ENCODE assay signal across 8 cellular contexts in genomic region chr2:191521608-191522208, GRCh38.
A peak's percentile ranks its signal among the peaks of the same experiment; 100 is the strongest.
DNase-seq lines count a peak whose midpoint lies in the region; ATAC-seq and TF ChIP-seq lines count a peak whose summit lies in the region.

No MANE protein-coding gene starts in this region.

- ATAC-seq in RWPE2 (ENCODE audit: low read depth), result no peak
- no peak for ATAC-seq in HG03571 (IDR thresholded peaks at IDR 0.05; ENCODE audit: unreplicated experiment)
- ATAC-seq in HG02840 (IDR thresholded peaks at IDR 0.05; ENCODE audit: low FRiP score, unreplicated experiment), result no peak

- H3K27me3 ChIP-seq in RWPE2 (ENCODE audit: insufficient read depth, poor library complexity, severe bottlenecking) (no peaks in the 10 kb centered on the region), tibial nerve (no peaks in the 10 kb centered on the region)

- H3K4me3 ChIP-seq in AG10803 (ENCODE audit: low read length), result no peak overlapping the region
- no peak overlapping the region for H3K4me3 ChIP-seq in RWPE2 (ENCODE audit: severe bottlenecking)
- no peak overlapping the region for H3K4me3 ChIP-seq in tibial nerve

- H3K9me3 ChIP-seq in RWPE2 (ENCODE audit: severe bottlenecking) (no peaks in the 10 kb centered on the region), tibial nerve (no peaks in the 10 kb centered on the region)

- H3K36me3 ChIP-seq in RWPE2 (ENCODE audit: low read depth), result no peaks in the 10 kb centered on the region
- no peaks in the 10 kb centered on the region for H3K36me3 ChIP-seq in tibial nerve

- TF ChIP-seq CTCF in AG10803 (conservative IDR thresholded peaks at IDR 0.05; ENCODE audit: low read length) (peak; percentile 92), GM13977 (IDR thresholded peaks at IDR 0.05; ENCODE audit: extremely low read depth, insufficient read depth, missing control alignments) (peak; percentile 56), RWPE2 (IDR thresholded peaks at IDR 0.05; ENCODE audit: poor library complexity, severe bottlenecking) (peak; percentile 97), tibial nerve (IDR thresholded peaks at IDR 0.05) (peak; percentile 55 to 81 (median 72))

- 30 to 32% methylated on average over 1 of the region's 1 CpG for WGBS in tibial nerve, 2 donors

- no peak for TF ChIP-seq POLR2A in tibial nerve (IDR thresholded peaks at IDR 0.05)

- in situ Hi-C loops in GM13977 (cut with MboI; ENCODE audit: low pct_unique_long_range_greater_than_20kb, low sequenced_read_pairs, unreplicated experiment), result loop anchor here (25.0 kb wide), 2 partner anchors 359 to 459 kb away; partner anchors contain the start of gene STAT4

- H3K4me1 ChIP-seq in RWPE2 (ENCODE audit: insufficient read depth, poor library complexity, severe bottlenecking) (no peaks in the 10 kb centered on the region), tibial nerve (no peaks in the 10 kb centered on the region)

- DNase-seq in AG10803 (ENCODE audit: low read depth) (peak; percentile 37), GM13977 (ENCODE audit: low spot score) (peak; percentile 41), RWPE2 (ENCODE audit: low spot score) (no peak), glomerular endothelial cell (ENCODE audit: extremely low read depth, low read depth, low spot score) (peak; percentile 34), tibial nerve (ENCODE audit: low spot score in 2 of 2) (no peak), cerebellar nuclear complex (lab: John Stamatoyannopoulos, UW) (no peak)

- TF ChIP-seq EP300 in tibial nerve (IDR thresholded peaks at IDR 0.05), result no peak

- H3K27ac ChIP-seq in RWPE2 (ENCODE audit: poor library complexity, severe bottlenecking) (no peak overlapping the region), tibial nerve (no peak overlapping the region)

Comparison
In these comparisons a context has a peak if more than half of its experiments do, and no peak if none do; other contexts are left out.
1. DNase-seq: peak in AG10803 (single experiment), GM13977 (single experiment) and glomerular endothelial cell (single experiment); none in RWPE2 (single experiment), tibial nerve (0 of 2) and cerebellar nuclear complex (0 of 2).
2. Peak in every context shown above with its lines, with median percentiles within 50 percentile points of each other: CTCF ChIP-seq.